ENCODE assay signal across 1 cellular context in genomic region chr7:101891936-101892640, GRCh38.
TF ChIP-seq lines count a peak whose summit lies in the region.

No MANE protein-coding gene starts in this region.

TF ChIP-seq in K562, 482 proteins besides CTCF, POLR2A, EP300 and RAD21 (continued from another document):
- TF ChIP-seq PATZ1 (CRISPR knock-in tag; IDR thresholded peaks at IDR 0.05; ENCODE audit: borderline replicate concordance) (no peak), NBN (IDR thresholded peaks at IDR 0.05; ENCODE audit: low read depth) (no peak), ZFP36 (IDR thresholded peaks at IDR 0.05; ENCODE audit: low read depth, low read length, partially characterized antibody) (no peak), ZSCAN29 (IDR thresholded peaks at IDR 0.05) (no peak), HES1 (IDR thresholded peaks at IDR 0.05; ENCODE audit: low read depth) (no peak), DEAF1 (CRISPR knock-in tag; IDR thresholded peaks at IDR 0.05) (no peak), RUNX1 (IDR thresholded peaks at IDR 0.05; ENCODE audit: low read depth) (no peak)
